35 cellular contexts compared by ENCODE assay signal in the genomic region with DNA sequence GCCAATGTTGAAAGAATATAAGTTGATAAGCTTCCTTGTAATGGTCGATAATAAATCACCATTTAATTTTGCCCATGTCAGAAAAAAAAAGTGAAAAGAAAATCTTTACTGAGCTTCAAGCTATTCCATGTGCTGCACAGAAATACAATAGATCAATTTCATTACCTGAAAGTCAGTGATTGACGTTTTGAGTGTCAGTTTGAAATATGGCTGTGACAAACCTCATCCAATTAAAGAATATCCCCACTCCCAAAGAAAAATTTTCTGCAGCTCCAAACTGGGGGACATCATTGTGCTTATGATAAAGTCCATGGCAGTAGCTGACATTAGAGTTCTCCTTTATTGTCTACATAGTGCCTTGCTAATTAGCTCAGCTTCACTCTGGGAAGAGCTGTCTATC.
DNase-seq lines count a peak whose midpoint lies in the region; ATAC-seq and TF ChIP-seq lines count a peak whose summit lies in the region.
"Had no signal": no experiment of that assay in that cellular context is flagged by ENCODE, and none has a peak within 500 bp of the region (broad histone marks: within the 10 kb centered on the region; RNA-seq: fewer than 3 reads in every experiment).

No MANE protein-coding gene starts in this region.

- no peaks in the 10 kb centered on the region for H3K4me1 ChIP-seq in endodermal cell (ENCODE audit: control insufficient read depth, insufficient read depth, low read length)
- H3K4me1 ChIP-seq: A549; BE2C; BLaER1; BLaER1 treated with 17β-estradiol and CSF1 and Interleukin-3, amounts not matched to agents 10 nM and 100 nM; Caco-2 had no signal

- H3K27me3 Mint-ChIP-seq in endodermal cell (ENCODE audit: insufficient read depth): no peaks in the 10 kb centered on the region
- H3K27me3 Mint-ChIP-seq: B cell; CD4-positive, alpha-beta memory T cell; CD4-positive, alpha-beta T cell; CD4-positive, CD25-positive, alpha-beta regulatory T cell had no signal

- no peaks in the 10 kb centered on the region for H3K27me3 ChIP-seq in endodermal cell (ENCODE audit: control insufficient read depth, insufficient read depth, low read length, poor library complexity, severe bottlenecking)
- no peaks in the 10 kb centered on the region for H3K27me3 ChIP-seq in neural cell (ENCODE audit: insufficient read depth, low read depth, low read length)
- H3K27me3 ChIP-seq: BE2C; BLaER1; BLaER1 treated with 17β-estradiol and CSF1 and Interleukin-3, amounts not matched to agents 10 nM and 100 nM had no signal

- H4K20me1 ChIP-seq in neural cell (ENCODE audit: insufficient read depth): no peaks in the 10 kb centered on the region
- H4K20me1 ChIP-seq: BLaER1; BLaER1 treated with 17β-estradiol and CSF1 and Interleukin-3, amounts not matched to agents 10 nM and 100 nM had no signal

- peak; percentile 54 for DNase-seq in NCI-H82 (lab: John Stamatoyannopoulos, UW)
- DNase-seq in NCI-H82 treated with DMSO at 0.1 percent for 48 hours (lab: John Stamatoyannopoulos, UW; ENCODE audit: unreplicated experiment): no peak
- no peak for DNase-seq in HEK293T (ENCODE audit: extremely low spot score)
- no peak for DNase-seq in endodermal cell
- DNase-seq in foreskin melanocyte: no peak
- DNase-seq in RKO (ENCODE audit: low spot score): no peak
- DNase-seq: 8988T; ACHN; AML-193; BE2C; C1 segment of cervical spinal cord; Caco-2; Calu3; CD4-positive, alpha-beta memory T cell; CD4-positive, alpha-beta T cell; CD4-positive, CD25-positive, alpha-beta regulatory T cell; CD8-positive, alpha-beta memory T cell; CD8-positive, alpha-beta T cell; COR-L47; DMS 273 treated with DMSO at 0.1 percent for 48 hours; DMS153; DMS53; DMS79; DMS79 treated with DMSO at 0.1 percent for 48 hours; DND-41; EL had no signal

- no peaks in the 10 kb centered on the region for H3K9me2 ChIP-seq in neural cell (ENCODE audit: insufficient read depth, low read length)

- H2AFZ ChIP-seq in neural cell (ENCODE audit: low read depth, low read length): no peak overlapping the region

- H3K36me3 Mint-ChIP-seq in endodermal cell (ENCODE audit: low read depth): peaks cover 1% of the 10 kb centered on the region
- H3K36me3 Mint-ChIP-seq: CD14-positive monocyte; CD4-positive, alpha-beta memory T cell; CD4-positive, CD25-positive, alpha-beta regulatory T cell; CD8-positive, alpha-beta memory T cell; CD8-positive, alpha-beta T cell had no signal

- CTCF ChIA-PET in HEK293T (lab: Yijun Ruan, JAX): no interaction called here

- no peak for TF ChIP-seq CTCF in endodermal cell (conservative IDR thresholded peaks at IDR 0.05)
- TF ChIP-seq CTCF in neural cell (IDR thresholded peaks at IDR 0.05; ENCODE audit: poor library complexity, severe bottlenecking): no peak

- H3K4me3 ChIP-seq in endodermal cell (ENCODE audit: low read length) (peak overlapping the region; percentile 1), neural cell (ENCODE audit: low read length) (peak overlapping the region; percentile 17)
- H3K4me3 ChIP-seq: A549; BLaER1; BLaER1 treated with 17β-estradiol and CSF1 and Interleukin-3, amounts not matched to agents 10 nM and 100 nM had no signal

- H3K4me2 ChIP-seq in neural cell (ENCODE audit: low read length): no peak overlapping the region
- H3K4me2 ChIP-seq: A549; BLaER1; BLaER1 treated with 17β-estradiol and CSF1 and Interleukin-3, amounts not matched to agents 10 nM and 100 nM had no signal

- POLR2A ChIA-PET in HEK293T (lab: Yijun Ruan, JAX): no interaction called here

- H3F3A ChIP-seq in neural cell (ENCODE audit: insufficient read depth, low read length, poor library complexity, severe bottlenecking): no peaks in the 10 kb centered on the region

- peaks cover 20% of the 10 kb centered on the region for H3K9me3 ChIP-seq in endodermal cell (ENCODE audit: control insufficient read depth, low read length)
- no peaks in the 10 kb centered on the region for H3K9me3 ChIP-seq in neural cell (ENCODE audit: low read length)
- H3K9me3 ChIP-seq: A549; BE2C; BLaER1; BLaER1 treated with 17β-estradiol and CSF1 and Interleukin-3, amounts not matched to agents 10 nM and 100 nM had no signal

- H3K4me3 Mint-ChIP-seq in endodermal cell: no peak overlapping the region
- H3K4me3 Mint-ChIP-seq: B cell; CD14-positive monocyte; CD4-positive, alpha-beta memory T cell; CD4-positive, alpha-beta T cell; CD4-positive, CD25-positive, alpha-beta regulatory T cell; CD8-positive, alpha-beta memory T cell; CD8-positive, alpha-beta T cell had no signal

- H3K9ac ChIP-seq in endodermal cell (ENCODE audit: extremely low read depth, low read length, poor library complexity, severe bottlenecking) (no peak overlapping the region), neural cell (ENCODE audit: low read length) (no peak overlapping the region)
- H3K9ac ChIP-seq: BLaER1; BLaER1 treated with 17β-estradiol and CSF1 and Interleukin-3, amounts not matched to agents 10 nM and 100 nM had no signal

- peaks cover 38% of the 10 kb centered on the region for H3K9me3 Mint-ChIP-seq in endodermal cell
- H3K9me3 Mint-ChIP-seq: CD4-positive, alpha-beta T cell had no signal

- H3K4me1 Mint-ChIP-seq in endodermal cell: no peaks in the 10 kb centered on the region
- H3K4me1 Mint-ChIP-seq: B cell; CD14-positive monocyte; CD4-positive, alpha-beta memory T cell; CD8-positive, alpha-beta memory T cell had no signal

- no peak overlapping the region for H3K27ac ChIP-seq in endodermal cell (ENCODE audit: low read depth, low read length)
- H3K27ac ChIP-seq in neural cell (ENCODE audit: low read length): no peak overlapping the region
- H3K27ac ChIP-seq: 22Rv1; A549; BLaER1; BLaER1 treated with 17β-estradiol and CSF1 and Interleukin-3, amounts not matched to agents 10 nM and 100 nM; C4-2B had no signal

- no peaks in the 10 kb centered on the region for H3K79me2 ChIP-seq in neural cell (replicated peaks; ENCODE audit: insufficient read depth, low read length)

- no peak overlapping the region for H3K27ac Mint-ChIP-seq in endodermal cell
- H3K27ac Mint-ChIP-seq: B cell; CD14-positive monocyte; CD4-positive, alpha-beta memory T cell; CD4-positive, alpha-beta T cell; CD4-positive, CD25-positive, alpha-beta regulatory T cell; CD8-positive, alpha-beta memory T cell; CD8-positive, alpha-beta T cell had no signal

- ATAC-seq in HG03442 (IDR thresholded peaks at IDR 0.05; ENCODE audit: unreplicated experiment): no peak
- ATAC-seq: A549; CD8-positive, alpha-beta T cell had no signal

- 83 to 94% methylated on average over 1 to 2 of the region's 2 CpGs for WGBS in endodermal cell (ENCODE audit: insufficient coverage in 1 of 2, insufficient read length in 1 of 2), 2 experiments

- TF ChIP-seq EP300 in neural cell (conservative IDR thresholded peaks at IDR 0.05; ENCODE audit: poor library complexity, severe bottlenecking): peak; percentile 73

- no peaks in the 10 kb centered on the region for H3K36me3 ChIP-seq in endodermal cell (ENCODE audit: control insufficient read depth, insufficient read depth, low read length)
- no peaks in the 10 kb centered on the region for H3K36me3 ChIP-seq in neural cell (ENCODE audit: insufficient read depth, low read length)
- H3K36me3 ChIP-seq: BE2C; BLaER1; BLaER1 treated with 17β-estradiol and CSF1 and Interleukin-3, amounts not matched to agents 10 nM and 100 nM had no signal

- TF ChIP-seq RAD21 in neural cell (conservative IDR thresholded peaks at IDR 0.05): no peak

TF ChIP-seq in HEK293T, 16 proteins besides CTCF, POLR2A, EP300 and RAD21:
- TF ChIP-seq L3MBTL2 (conservative IDR thresholded peaks at IDR 0.05): peak; percentile 32; the same call in 1 of the 2 replicates
- TF ChIP-seq CTBP1 (IDR thresholded peaks at IDR 0.05; ENCODE audit: borderline replicate concordance): no peak
- no peak for TF ChIP-seq TARDBP (IDR thresholded peaks at IDR 0.05)
- peak; percentile 89 for TF ChIP-seq PKNOX1 (IDR thresholded peaks at IDR 0.05)
- TF ChIP-seq ZNF384 (IDR thresholded peaks at IDR 0.05): no peak
TF ChIP-seq in HEK293T: peak in this region for 2.

TF ChIP-seq in neural cell, 6 proteins besides CTCF, POLR2A, EP300 and RAD21:
- no peak for TF ChIP-seq TAF1 (IDR thresholded peaks at IDR 0.05; ENCODE audit: low read depth)
- no peak for TF ChIP-seq REST (IDR thresholded peaks at IDR 0.05; ENCODE audit: borderline replicate concordance)
- no peak for TF ChIP-seq MXI1 (conservative IDR thresholded peaks at IDR 0.05; ENCODE audit: poor library complexity, severe bottlenecking)
- TF ChIP-seq POLR2AphosphoS5 (IDR thresholded peaks at IDR 0.05): peak; percentile 29
- TF ChIP-seq EZH2 (IDR thresholded peaks at IDR 0.05; ENCODE audit: borderline replicate concordance, insufficient read depth, low read length, poor library complexity, severe bottlenecking): no peak
- no peak for TF ChIP-seq SMC3 (conservative IDR thresholded peaks at IDR 0.05; ENCODE audit: poor library complexity)
TF ChIP-seq in neural cell: peak in this region for 1.
